In genomic region chr14:60647081-60647836, GRCh38 we compare ENCODE assay signal across 1 cellular context.
A peak's percentile ranks its signal among the peaks of the same experiment; 100 is the strongest.
TF ChIP-seq lines count a peak whose summit lies in the region.

No MANE protein-coding gene starts in this region.

TF ChIP-seq in HepG2, 621 proteins besides CTCF, POLR2A, EP300 and RAD21 (continued from another document and continues in another):
- TF ChIP-seq ZNF609 (CRISPR knock-in tag; IDR thresholded peaks at IDR 0.05; ENCODE audit: borderline replicate concordance) (peak; percentile 29; the same call in 1 of the 2 replicates), ZNF292 (CRISPR knock-in tag; IDR thresholded peaks at IDR 0.05; ENCODE audit: borderline replicate concordance, low read depth) (peak; percentile 60), USF2 (IDR thresholded peaks at IDR 0.05; ENCODE audit: low read depth, low read length) (no peak), USF2 (CRISPR knock-in tag; IDR thresholded peaks at IDR 0.05; ENCODE audit: borderline replicate concordance) (0 out of 2 replicates have a peak, but pooled peaks have one; percentile 25), ZNF605 (CRISPR knock-in tag; IDR thresholded peaks at IDR 0.05) (0 out of 2 replicates have a peak, but pooled peaks have one; percentile 9), NFKB2 (CRISPR knock-in tag; IDR thresholded peaks at IDR 0.05; ENCODE audit: borderline replicate concordance) (0 out of 2 replicates have a peak, but pooled peaks have one; percentile 18), CCAR2 (optimal IDR thresholded peaks at IDR 0.05; ENCODE audit: low read depth, low read length) (no peak), ZNF674 (CRISPR knock-in tag; IDR thresholded peaks at IDR 0.05; ENCODE audit: low read depth) (0 out of 2 replicates have a peak, but pooled peaks have one; percentile 27), ZFX (CRISPR knock-in tag; IDR thresholded peaks at IDR 0.05; ENCODE audit: low read depth) (peak; percentile 61), TBX2 (CRISPR knock-in tag; IDR thresholded peaks at IDR 0.05; ENCODE audit: borderline replicate concordance) (peak; percentile 58; the same call in 1 of the 2 replicates), FOXA1 (IDR thresholded peaks at IDR 0.05) (no peak), FOXA1 (CRISPR knock-in tag; IDR thresholded peaks at IDR 0.05) (peak; percentile 85), ZNF441 (CRISPR knock-in tag; IDR thresholded peaks at IDR 0.05; ENCODE audit: borderline replicate concordance) (peak; percentile 26; the same call in 1 of the 2 replicates), HNRNPK (IDR thresholded peaks at IDR 0.05; ENCODE audit: low read depth, low read length, poor library complexity, severe bottlenecking) (peak; percentile 56), CAMTA2 (CRISPR knock-in tag; IDR thresholded peaks at IDR 0.05; ENCODE audit: borderline replicate concordance) (0 out of 2 replicates have a peak, but pooled peaks have one; percentile 63), ZNF18 (CRISPR knock-in tag; IDR thresholded peaks at IDR 0.05; ENCODE audit: insufficient replicate concordance) (no peak), ZNF501 (CRISPR knock-in tag; IDR thresholded peaks at IDR 0.05) (peak; percentile 35; the same call in 1 of the 2 replicates), KDM5B (CRISPR knock-in tag; IDR thresholded peaks at IDR 0.05; ENCODE audit: borderline replicate concordance) (peak; percentile 59; the same call in 1 of the 2 replicates), SOX6 (IDR thresholded peaks at IDR 0.05) (no peak), SOX6 (CRISPR knock-in tag; IDR thresholded peaks at IDR 0.05) (peak; percentile 15; the same call in 1 of the 2 replicates), ZNF563 (CRISPR knock-in tag; IDR thresholded peaks at IDR 0.05) (no peak), ZNF510 (CRISPR knock-in tag; IDR thresholded peaks at IDR 0.05; ENCODE audit: low read depth) (no peak), AGO2 (optimal IDR thresholded peaks at IDR 0.05; ENCODE audit: low read depth, low read length) (peak; percentile 57), ZMYM4 (CRISPR knock-in tag; IDR thresholded peaks at IDR 0.05) (0 out of 2 replicates have a peak, but pooled peaks have one; percentile 15), KMT2B (CRISPR knock-in tag; IDR thresholded peaks at IDR 0.05) (peak; percentile 61; the same call in 1 of the 2 replicates), HNRNPLL (IDR thresholded peaks at IDR 0.05; ENCODE audit: low read depth, low read length, poor library complexity, severe bottlenecking) (peak; percentile 67), SAP130 (CRISPR knock-in tag; IDR thresholded peaks at IDR 0.05; ENCODE audit: low read depth) (peak; percentile 57), ELF1 (CRISPR knock-in tag; IDR thresholded peaks at IDR 0.05) (peak; percentile 62; the same call in 1 of the 2 replicates), NCOA1 (CRISPR knock-in tag; IDR thresholded peaks at IDR 0.05) (no peak)
- TF ChIP-seq, protein P1, sequence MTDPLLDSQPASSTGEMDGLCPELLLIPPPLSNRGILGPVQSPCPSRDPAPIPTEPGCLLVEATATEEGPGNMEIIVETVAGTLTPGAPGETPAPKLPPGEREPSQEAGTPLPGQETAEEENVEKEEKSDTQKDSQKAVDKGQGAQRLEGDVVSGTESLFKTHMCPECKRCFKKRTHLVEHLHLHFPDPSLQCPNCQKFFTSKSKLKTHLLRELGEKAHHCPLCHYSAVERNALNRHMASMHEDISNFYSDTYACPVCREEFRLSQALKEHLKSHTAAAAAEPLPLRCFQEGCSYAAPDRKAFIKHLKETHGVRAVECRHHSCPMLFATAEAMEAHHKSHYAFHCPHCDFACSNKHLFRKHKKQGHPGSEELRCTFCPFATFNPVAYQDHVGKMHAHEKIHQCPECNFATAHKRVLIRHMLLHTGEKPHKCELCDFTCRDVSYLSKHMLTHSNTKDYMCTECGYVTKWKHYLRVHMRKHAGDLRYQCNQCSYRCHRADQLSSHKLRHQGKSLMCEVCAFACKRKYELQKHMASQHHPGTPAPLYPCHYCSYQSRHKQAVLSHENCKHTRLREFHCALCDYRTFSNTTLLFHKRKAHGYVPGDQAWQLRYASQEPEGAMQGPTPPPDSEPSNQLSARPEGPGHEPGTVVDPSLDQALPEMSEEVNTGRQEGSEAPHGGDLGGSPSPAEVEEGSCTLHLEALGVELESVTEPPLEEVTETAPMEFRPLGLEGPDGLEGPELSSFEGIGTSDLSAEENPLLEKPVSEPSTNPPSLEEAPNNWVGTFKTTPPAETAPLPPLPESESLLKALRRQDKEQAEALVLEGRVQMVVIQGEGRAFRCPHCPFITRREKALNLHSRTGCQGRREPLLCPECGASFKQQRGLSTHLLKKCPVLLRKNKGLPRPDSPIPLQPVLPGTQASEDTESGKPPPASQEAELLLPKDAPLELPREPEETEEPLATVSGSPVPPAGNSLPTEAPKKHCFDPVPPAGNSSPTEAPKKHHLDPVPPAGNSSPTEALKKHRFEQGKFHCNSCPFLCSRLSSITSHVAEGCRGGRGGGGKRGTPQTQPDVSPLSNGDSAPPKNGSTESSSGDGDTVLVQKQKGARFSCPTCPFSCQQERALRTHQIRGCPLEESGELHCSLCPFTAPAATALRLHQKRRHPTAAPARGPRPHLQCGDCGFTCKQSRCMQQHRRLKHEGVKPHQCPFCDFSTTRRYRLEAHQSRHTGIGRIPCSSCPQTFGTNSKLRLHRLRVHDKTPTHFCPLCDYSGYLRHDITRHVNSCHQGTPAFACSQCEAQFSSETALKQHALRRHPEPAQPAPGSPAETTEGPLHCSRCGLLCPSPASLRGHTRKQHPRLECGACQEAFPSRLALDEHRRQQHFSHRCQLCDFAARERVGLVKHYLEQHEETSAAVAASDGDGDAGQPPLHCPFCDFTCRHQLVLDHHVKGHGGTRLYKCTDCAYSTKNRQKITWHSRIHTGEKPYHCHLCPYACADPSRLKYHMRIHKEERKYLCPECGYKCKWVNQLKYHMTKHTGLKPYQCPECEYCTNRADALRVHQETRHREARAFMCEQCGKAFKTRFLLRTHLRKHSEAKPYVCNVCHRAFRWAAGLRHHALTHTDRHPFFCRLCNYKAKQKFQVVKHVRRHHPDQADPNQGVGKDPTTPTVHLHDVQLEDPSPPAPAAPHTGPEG (CRISPR knock-in tag; IDR thresholded peaks at IDR 0.05): 0 out of 2 replicates have a peak, but pooled peaks have one; percentile 27
- TF ChIP-seq, protein P2, sequence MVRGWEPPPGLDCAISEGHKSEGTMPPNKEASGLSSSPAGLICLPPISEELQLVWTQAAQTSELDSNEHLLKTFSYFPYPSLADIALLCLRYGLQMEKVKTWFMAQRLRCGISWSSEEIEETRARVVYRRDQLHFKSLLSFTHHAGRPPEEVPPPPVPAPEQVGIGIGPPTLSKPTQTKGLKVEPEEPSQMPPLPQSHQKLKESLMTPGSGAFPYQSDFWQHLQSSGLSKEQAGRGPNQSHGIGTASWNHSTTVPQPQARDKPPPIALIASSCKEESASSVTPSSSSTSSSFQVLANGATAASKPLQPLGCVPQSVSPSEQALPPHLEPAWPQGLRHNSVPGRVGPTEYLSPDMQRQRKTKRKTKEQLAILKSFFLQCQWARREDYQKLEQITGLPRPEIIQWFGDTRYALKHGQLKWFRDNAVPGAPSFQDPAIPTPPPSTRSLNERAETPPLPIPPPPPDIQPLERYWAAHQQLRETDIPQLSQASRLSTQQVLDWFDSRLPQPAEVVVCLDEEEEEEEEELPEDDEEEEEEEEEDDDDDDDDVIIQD (CRISPR knock-in tag; IDR thresholded peaks at IDR 0.05; ENCODE audit: low read depth): no peak
- TF ChIP-seq, protein P3, sequence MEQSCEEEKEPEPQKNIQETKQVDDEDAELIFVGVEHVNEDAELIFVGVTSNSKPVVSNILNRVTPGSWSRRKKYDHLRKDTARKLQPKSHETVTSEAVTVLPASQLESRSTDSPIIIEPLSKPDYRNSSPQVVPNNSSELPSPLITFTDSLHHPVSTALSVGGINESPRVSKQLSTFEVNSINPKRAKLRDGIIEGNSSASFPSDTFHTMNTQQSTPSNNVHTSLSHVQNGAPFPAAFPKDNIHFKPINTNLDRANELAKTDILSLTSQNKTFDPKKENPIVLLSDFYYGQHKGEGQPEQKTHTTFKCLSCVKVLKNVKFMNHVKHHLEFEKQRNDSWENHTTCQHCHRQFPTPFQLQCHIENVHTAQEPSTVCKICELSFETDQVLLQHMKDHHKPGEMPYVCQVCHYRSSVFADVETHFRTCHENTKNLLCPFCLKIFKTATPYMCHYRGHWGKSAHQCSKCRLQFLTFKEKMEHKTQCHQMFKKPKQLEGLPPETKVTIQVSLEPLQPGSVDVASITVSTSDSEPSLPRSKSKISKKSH (CRISPR knock-in tag; IDR thresholded peaks at IDR 0.05; ENCODE audit: borderline replicate concordance): no peak
- TF ChIP-seq, protein P4, sequence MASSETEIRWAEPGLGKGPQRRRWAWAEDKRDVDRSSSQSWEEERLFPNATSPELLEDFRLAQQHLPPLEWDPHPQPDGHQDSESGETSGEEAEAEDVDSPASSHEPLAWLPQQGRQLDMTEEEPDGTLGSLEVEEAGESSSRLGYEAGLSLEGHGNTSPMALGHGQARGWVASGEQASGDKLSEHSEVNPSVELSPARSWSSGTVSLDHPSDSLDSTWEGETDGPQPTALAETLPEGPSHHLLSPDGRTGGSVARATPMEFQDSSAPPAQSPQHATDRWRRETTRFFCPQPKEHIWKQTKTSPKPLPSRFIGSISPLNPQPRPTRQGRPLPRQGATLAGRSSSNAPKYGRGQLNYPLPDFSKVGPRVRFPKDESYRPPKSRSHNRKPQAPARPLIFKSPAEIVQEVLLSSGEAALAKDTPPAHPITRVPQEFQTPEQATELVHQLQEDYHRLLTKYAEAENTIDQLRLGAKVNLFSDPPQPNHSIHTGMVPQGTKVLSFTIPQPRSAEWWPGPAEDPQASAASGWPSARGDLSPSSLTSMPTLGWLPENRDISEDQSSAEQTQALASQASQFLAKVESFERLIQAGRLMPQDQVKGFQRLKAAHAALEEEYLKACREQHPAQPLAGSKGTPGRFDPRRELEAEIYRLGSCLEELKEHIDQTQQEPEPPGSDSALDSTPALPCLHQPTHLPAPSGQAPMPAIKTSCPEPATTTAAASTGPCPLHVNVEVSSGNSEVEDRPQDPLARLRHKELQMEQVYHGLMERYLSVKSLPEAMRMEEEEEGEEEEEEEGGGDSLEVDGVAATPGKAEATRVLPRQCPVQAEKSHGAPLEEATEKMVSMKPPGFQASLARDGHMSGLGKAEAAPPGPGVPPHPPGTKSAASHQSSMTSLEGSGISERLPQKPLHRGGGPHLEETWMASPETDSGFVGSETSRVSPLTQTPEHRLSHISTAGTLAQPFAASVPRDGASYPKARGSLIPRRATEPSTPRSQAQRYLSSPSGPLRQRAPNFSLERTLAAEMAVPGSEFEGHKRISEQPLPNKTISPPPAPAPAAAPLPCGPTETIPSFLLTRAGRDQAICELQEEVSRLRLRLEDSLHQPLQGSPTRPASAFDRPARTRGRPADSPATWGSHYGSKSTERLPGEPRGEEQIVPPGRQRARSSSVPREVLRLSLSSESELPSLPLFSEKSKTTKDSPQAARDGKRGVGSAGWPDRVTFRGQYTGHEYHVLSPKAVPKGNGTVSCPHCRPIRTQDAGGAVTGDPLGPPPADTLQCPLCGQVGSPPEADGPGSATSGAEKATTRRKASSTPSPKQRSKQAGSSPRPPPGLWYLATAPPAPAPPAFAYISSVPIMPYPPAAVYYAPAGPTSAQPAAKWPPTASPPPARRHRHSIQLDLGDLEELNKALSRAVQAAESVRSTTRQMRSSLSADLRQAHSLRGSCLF (CRISPR knock-in tag; IDR thresholded peaks at IDR 0.05; ENCODE audit: borderline replicate concordance): no peak
